Comparison of ENCODE assay signal across 9 cellular contexts in the genomic region with DNA sequence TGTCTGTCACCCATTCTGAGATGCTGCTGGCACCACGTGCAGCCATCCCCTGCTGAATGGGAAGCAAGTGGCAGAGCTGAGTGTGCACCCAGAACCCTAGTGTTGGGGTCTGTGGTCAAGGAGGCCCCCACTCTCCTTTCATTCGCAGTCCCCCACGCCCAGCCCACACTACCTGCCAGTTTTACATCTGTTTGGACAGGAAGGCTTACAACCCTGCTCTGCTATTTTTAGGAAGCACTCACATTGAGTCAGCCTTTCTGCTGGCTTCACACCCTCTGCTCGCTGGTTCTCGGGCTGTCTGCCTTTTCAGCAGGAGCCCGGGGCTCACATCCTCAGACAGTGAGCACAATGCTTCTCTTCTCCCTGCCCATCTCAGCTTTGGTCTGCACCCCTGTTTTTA. TPM values are rescaled to one million over a fixed set of nuclear protein-coding genes. Genes with fewer than 3 reads are reported as not detected.
DNase-seq lines count a peak whose midpoint lies in the region; ATAC-seq and TF ChIP-seq lines count a peak whose summit lies in the region.
"Had no signal": no experiment of that assay in that cellular context is flagged by ENCODE, and none has a peak within 500 bp of the region (broad histone marks: within the 10 kb centered on the region; RNA-seq: fewer than 3 reads in every experiment).

No MANE protein-coding gene starts in this region.

- no peaks in the 10 kb centered on the region for H3K27me3 Mint-ChIP-seq in T-cell

- no peak overlapping the region for H3K4me3 Mint-ChIP-seq in T-cell
- H3K4me3 Mint-ChIP-seq: T-helper 1 cell treated with Interleukin-12 subunit alpha and Interleukin-12 subunit beta and Interleukin-4 antibody, amounts not matched to agents 30 μg/mL and 1 μg/mL, for 36 hours had no signal

- peak overlapping the region in 1 of 2 donors; percentile 33 for H3K27ac Mint-ChIP-seq in T-cell
- H3K27ac Mint-ChIP-seq: T-helper 1 cell treated with Interleukin-12 subunit alpha and Interleukin-12 subunit beta and Interleukin-4 antibody, amounts not matched to agents 30 μg/mL and 1 μg/mL, for 36 hours had no signal

- no peak overlapping the region for H3K4me3 ChIP-seq in foreskin fibroblast (ENCODE audit: low read depth in 1 of 2, low read length in 2 of 2)

- DNase-seq in GM10248 (ENCODE audit: extremely low spot score): peak; percentile 82
- DNase-seq in KBM-7: peak; percentile 57
- DNase-seq in foreskin fibroblast: peak; percentile 35 to 63
- DNase-seq in CD1c-positive myeloid dendritic cell (ENCODE audit: extremely low spot score): no peak
- no peak for DNase-seq in activated CD4-positive, CD25-positive, alpha-beta regulatory T cell (lab: John Stamatoyannopoulos, UW)
- no peak for DNase-seq in SIG-M5 (lab: John Stamatoyannopoulos, UW)
- DNase-seq in T-cell: no peak

- ATAC-seq in GM21367 (IDR thresholded peaks at IDR 0.05; ENCODE audit: unreplicated experiment) (peak; percentile 77), T-cell (replicated peaks in 1 of 4) (no peak)

- CTCF ChIA-PET in GM10248 (lab: Yijun Ruan, JAX) (interaction anchor here (0.9 to 1.1 kb wide), 2 partner anchors 9 to 18 kb away, joined by 3 to 5 read pairs; no protein-coding TSS in a partner anchor), T-cell (lab: Charles Lee) (interaction anchor here in 1 of 2 donors (0.8 to 1.1 kb wide), 2 partner anchors 13 to 40 kb away, joined by 3 to 4 read pairs; no protein-coding TSS in a partner anchor)

- H3K9me3 Mint-ChIP-seq in T-cell: no peaks in the 10 kb centered on the region
- H3K9me3 Mint-ChIP-seq: T-helper 1 cell treated with Interleukin-12 subunit alpha and Interleukin-12 subunit beta and Interleukin-4 antibody, amounts not matched to agents 30 μg/mL and 1 μg/mL, for 36 hours had no signal

- POLR2A ChIA-PET in GM10248 (lab: Yijun Ruan, JAX) (no interaction called here), T-cell (lab: Charles Lee) (no interaction called here)

- in situ Hi-C loops in KBM-7 (cut with MboI; ENCODE audit: low pct_unique_long_range_greater_than_20kb, low sequenced_read_pairs): no loop called here

- TF ChIP-seq CTCF in GM10248 (IDR thresholded peaks at IDR 0.05; ENCODE audit: control extremely low read depth, extremely low read depth, low read depth, missing control alignments) (no peak), foreskin fibroblast (IDR thresholded peaks at IDR 0.05; ENCODE audit: low read depth, low read length) (no peak)

- H3K4me1 Mint-ChIP-seq in T-cell: peaks cover 3 to 6% (median 6%) of the 10 kb centered on the region in 3 donors

- no peaks in the 10 kb centered on the region for H3K36me3 Mint-ChIP-seq in T-cell

RNA-seq across cellular contexts. Expression of gene ADCY3, which starts 10.7 kb away (rescaled TPM):
- 10 to 100 TPM; 21.4 to 35.6 (median 32.8) TPM for total RNA-seq in T-cell

RNA-seq across cellular contexts. Expression of gene DNAJC27, which starts 41.0 kb away (rescaled TPM):
- total RNA-seq in T-cell: 10 to 100 TPM; 10.0 to 15.2 (median 12.7) TPM

Comparison
In these comparisons a context has a peak if more than half of its experiments do, and no peak if none do; other contexts are left out.
1. DNase-seq: peak in GM10248 (single experiment), KBM-7 (single experiment) and foreskin fibroblast (2 of 2); none in CD1c-positive myeloid dendritic cell (single experiment), activated CD4-positive, CD25-positive, alpha-beta regulatory T cell (0 of 4), SIG-M5 (single experiment) and T-cell (0 of 34).